8 cellular contexts compared by ENCODE assay signal in genomic region chr3:49688338-49689045, GRCh38. TPM values are rescaled to one million over a fixed set of nuclear protein-coding genes. Genes with fewer than 3 reads are reported as not detected.
DNase-seq lines count a peak whose midpoint lies in the region; ATAC-seq and TF ChIP-seq lines count a peak whose summit lies in the region.
"Not testable (repeated sequence)": the region's sequence is repeated elsewhere in the genome, so short reads cannot be mapped to it uniquely, and the experiment has no call there.

No MANE protein-coding gene starts in this region.

- not testable (repeated sequence) for TF ChIP-seq EP300 in esophagus muscularis mucosa (IDR thresholded peaks at IDR 0.05)

- H3K9me3 ChIP-seq in SJCRH30 (replicated peaks); adipocyte (ENCODE audit: control insufficient read depth, low read length); esophagus muscularis mucosa: not testable (repeated sequence)

- not testable (repeated sequence) for TF ChIP-seq POLR2A in esophagus muscularis mucosa (IDR thresholded peaks at IDR 0.05; ENCODE audit: low read depth)

- peak overlapping the region; percentile 71 for H3K27ac ChIP-seq in 22Rv1
- H3K27ac ChIP-seq in SJCRH30: not testable (repeated sequence)
- H3K27ac ChIP-seq in esophagus muscularis mucosa (replicated peaks in 1 of 4): peak overlapping the region; percentile 77 to 83 (median 82)

- H3K4me3 ChIP-seq in SJCRH30 (peak overlapping the region; percentile 99), adipocyte (ENCODE audit: low read length) (peak overlapping the region; percentile 98), esophagus muscularis mucosa (peak overlapping the region; percentile 80 to 99 (median 90)), retinal pigment epithelial cell (ENCODE audit: low read length) (peak overlapping the region; percentile 90)

- H3K4me3 Mint-ChIP-seq in memory B cell: peak overlapping the region; percentile 96

- H3K27ac Mint-ChIP-seq in memory B cell: peak overlapping the region; percentile 91

- not testable (repeated sequence) for H3K4me1 ChIP-seq in SJCRH30; adipocyte (ENCODE audit: control insufficient read depth, insufficient read depth, low read length)
- H3K4me1 ChIP-seq in esophagus muscularis mucosa: peaks cover 30 to 58% (median 46%) of the 10 kb centered on the region in 4 donors

- H3K9ac ChIP-seq in adipocyte (ENCODE audit: low read length): peak overlapping the region; percentile 98

- H3K36me3 Mint-ChIP-seq in memory B cell: not testable (repeated sequence)

- not testable (repeated sequence) for TF ChIP-seq CTCF in 22Rv1 (IDR thresholded peaks at IDR 0.05); esophagus muscularis mucosa (IDR thresholded peaks at IDR 0.05); retinal pigment epithelial cell (conservative IDR thresholded peaks at IDR 0.05; ENCODE audit: low read depth, low read length)

- H3K27me3 Mint-ChIP-seq in memory B cell: not testable (repeated sequence)

- WGBS in esophagus muscularis mucosa: 11% methylated on average over 1 of the region's 7 CpGs

- H3K36me3 ChIP-seq in SJCRH30; adipocyte (ENCODE audit: control insufficient read depth, insufficient read depth, low read length, severe bottlenecking): not testable (repeated sequence)
- H3K36me3 ChIP-seq in esophagus muscularis mucosa: peaks cover 4 to 24% (median 12%) of the 10 kb centered on the region in 4 donors

- intact Hi-C loops in esophagus muscularis mucosa (cut with DNase I): not testable (repeated sequence)

- not testable (repeated sequence) for DNase-seq in SJCRH30; adipocyte (ENCODE audit: low read depth); esophagus muscularis mucosa (ENCODE audit: extremely low spot score); memory B cell (ENCODE audit: low spot score in 2 of 2); retinal pigment epithelial cell (ENCODE audit: low read depth)

- H3K9me3 Mint-ChIP-seq in memory B cell: not testable (repeated sequence)

- peaks cover 24% of the 10 kb centered on the region for H3K4me1 Mint-ChIP-seq in memory B cell

- peak; percentile 9 for ATAC-seq in GM19025 (IDR thresholded peaks at IDR 0.05; ENCODE audit: low read depth, unreplicated experiment)
- ATAC-seq in HG03342 (IDR thresholded peaks at IDR 0.05; ENCODE audit: unreplicated experiment): peak; percentile 17
- not testable (repeated sequence) for ATAC-seq in memory B cell (ENCODE audit: low read depth)

- not testable (repeated sequence) for H3K27me3 ChIP-seq in SJCRH30; adipocyte (replicated peaks; ENCODE audit: control insufficient read depth, insufficient read depth, low read length)
- H3K27me3 ChIP-seq in esophagus muscularis mucosa: peaks cover 0 to 35% (median 7%) of the 10 kb centered on the region in 4 donors

RNA-seq across cellular contexts. Expression of gene MST1, which starts 0.8 kb away (rescaled TPM):
- total RNA-seq in SJCRH30 (2014; rRNA removed; shearing (Covaris generic)): 0.84 and 3.3 TPM in 2 replicates
- 1 to 10 TPM; 1.7 to 4.7 (median 3.8) TPM for total RNA-seq in esophagus muscularis mucosa

RNA-seq across cellular contexts. Expression of gene RNF123, which starts 0.9 kb away (rescaled TPM):
- total RNA-seq in SJCRH30 (2014; rRNA removed; shearing (Covaris generic)): 12.0 and 12.3 TPM in 2 replicates
- 10 to 100 TPM; 23.4 to 36.2 (median 31.5) TPM for total RNA-seq in esophagus muscularis mucosa

RNA-seq across cellular contexts. Expression of gene APEH, which starts 14.3 kb away (rescaled TPM):
- total RNA-seq in SJCRH30 (2014; rRNA removed; shearing (Covaris generic)): 61.8 and 63.0 TPM in 2 replicates
- total RNA-seq in esophagus muscularis mucosa: 10 to 100 TPM; 48.2 to 75.5 (median 68.1) TPM

RNA-seq across cellular contexts. Expression of gene AMIGO3, which starts 31.0 kb away (rescaled TPM):
- total RNA-seq in SJCRH30 (2014; rRNA removed; shearing (Covaris generic)): 3.9 and 4.2 TPM in 2 replicates
- 1 to 10 TPM in 2 of 4 donors, not detected in 2; 1.2 to 1.7 TPM for total RNA-seq in esophagus muscularis mucosa

RNA-seq across cellular contexts. Expression of gene GMPPB, which starts 35.3 kb away (rescaled TPM):
- 12.9 and 14.6 TPM in 2 replicates for total RNA-seq in SJCRH30 (2014; rRNA removed; shearing (Covaris generic))
- 10 to 100 TPM; 12.0 to 18.9 (median 17.6) TPM for total RNA-seq in esophagus muscularis mucosa
